17 cellular contexts compared by ENCODE assay signal in the genomic region with DNA sequence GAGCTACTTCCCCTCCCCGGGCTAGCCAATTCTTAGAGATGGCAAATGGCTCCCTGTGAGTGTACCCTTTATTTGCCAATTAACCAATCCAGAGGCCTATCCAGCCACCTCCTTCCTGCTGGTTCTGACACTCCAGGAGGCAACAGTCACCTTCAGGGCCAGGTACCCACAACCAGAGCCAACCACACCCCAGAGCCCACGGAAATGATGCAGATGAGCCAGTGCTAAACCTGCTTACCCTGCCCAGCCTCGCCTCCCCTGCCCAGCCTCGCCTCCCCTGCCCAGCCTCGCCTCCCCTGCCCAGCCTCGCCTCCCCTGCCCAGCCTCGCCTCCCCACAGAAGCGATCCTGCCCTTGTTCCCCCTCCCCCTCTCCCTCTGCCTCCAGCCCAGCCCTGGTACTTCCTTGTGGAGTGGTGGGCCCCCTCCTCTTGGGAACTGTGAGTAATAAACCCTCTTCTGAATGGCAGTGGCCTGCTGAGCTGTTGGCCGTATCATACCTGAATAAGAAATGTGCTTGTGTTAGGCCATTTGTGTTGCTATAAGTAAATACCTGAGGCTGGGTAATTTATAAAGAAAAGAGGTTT.
"Had no signal": no experiment of that assay in that cellular context is flagged by ENCODE, and none has a peak within 500 bp of the region (broad histone marks: within the 10 kb centered on the region; RNA-seq: fewer than 3 reads in every experiment).

No MANE protein-coding gene starts in this region.

- H3K36me3 Mint-ChIP-seq: activated naive CD8-positive, alpha-beta T cell; memory B cell; naive thymus-derived CD4-positive, alpha-beta T cell had no signal

- H3K36me3 ChIP-seq: right atrium auricular region, thyroid gland had no signal

- H3K9me3 Mint-ChIP-seq: activated T-helper 1 cell treated with anti-CD3 and anti-CD28 coated beads, Interleukin-12 subunit alpha, Interleukin-12 subunit beta, Interleukin-2, Interleukin-4 antibody, amounts not matched to agents 30 ng/mL and 10 ng/mL and 1 ng/mL, durations not matched to agents 14 hours and 24 hours and 36 hours; effector memory CD8-positive, alpha-beta T cell; memory B cell had no signal

- H3K27ac Mint-ChIP-seq: activated naive CD8-positive, alpha-beta T cell; activated T-helper 1 cell treated with anti-CD3 and anti-CD28 coated beads, Interleukin-12 subunit alpha, Interleukin-12 subunit beta, Interleukin-2, Interleukin-4 antibody, amounts not matched to agents 30 ng/mL and 10 ng/mL and 1 ng/mL, durations not matched to agents 14 hours and 24 hours and 36 hours; effector memory CD8-positive, alpha-beta T cell; memory B cell; naive thymus-derived CD4-positive, alpha-beta T cell had no signal

- H3K27me3 Mint-ChIP-seq: activated naive CD8-positive, alpha-beta T cell had no signal

- H3K27ac ChIP-seq: right atrium auricular region, WERI-Rb-1 had no signal

- H3K9me3 ChIP-seq: right atrium auricular region, thyroid gland had no signal

- FAIRE-seq: frontal cortex had no signal

- ATAC-seq: effector memory CD8-positive, alpha-beta T cell; naive thymus-derived CD4-positive, alpha-beta T cell had no signal

- H3K4me1 Mint-ChIP-seq: memory B cell had no signal

- H3K4me1 ChIP-seq: right atrium auricular region had no signal

- H3K4me3 Mint-ChIP-seq: activated naive CD8-positive, alpha-beta T cell; activated T-helper 1 cell treated with anti-CD3 and anti-CD28 coated beads, Interleukin-12 subunit alpha, Interleukin-12 subunit beta, Interleukin-2, Interleukin-4 antibody, amounts not matched to agents 30 ng/mL and 10 ng/mL and 1 ng/mL, durations not matched to agents 14 hours and 24 hours and 36 hours; effector memory CD8-positive, alpha-beta T cell; memory B cell; naive thymus-derived CD4-positive, alpha-beta T cell had no signal

- DNase-seq: activated CD4-positive, alpha-beta T cell treated with anti-CD3 and anti-CD28 coated beads, Interleukin-2, amount 50 U/mL, for 4 hours; activated T-cell treated with anti-CD3 and anti-CD28 coated beads for 4 hours; effector memory CD8-positive, alpha-beta T cell; kidney glomerular epithelial cell; naive thymus-derived CD4-positive, alpha-beta T cell; posterior cingulate gyrus; stimulated activated CD4-positive, alpha-beta T cell treated with anti-CD3 and anti-CD28 coated beads, Interleukin-12 subunit alpha, Interleukin-12 subunit beta, amount 100 ng/mL, for 4 hours; stimulated activated CD4-positive, alpha-beta T cell treated with anti-CD3 and anti-CD28 coated beads, Interleukin-1b, Interleukin-23, amount 100 ng/mL, for 48 hours; stimulated activated CD8-positive, alpha-beta memory T cell treated with anti-CD3 and anti-CD28 coated beads, Interleukin-4, amount 100 ng/mL, for 48 hours; stimulated activated naive CD4-positive, alpha-beta T cell; WERI-Rb-1 had no signal

- H3K27me3 ChIP-seq: right atrium auricular region, thyroid gland had no signal

- H3K4me3 ChIP-seq: right atrium auricular region, thyroid gland had no signal
